19 cellular contexts compared by ENCODE assay signal in genomic region chr11:45692808-45693453, GRCh38. TPM values are rescaled to one million over a fixed set of nuclear protein-coding genes. Genes with fewer than 3 reads are reported as not detected.
"Had no signal": no experiment of that assay in that cellular context is flagged by ENCODE, and none has a peak within 500 bp of the region (broad histone marks: within the 10 kb centered on the region; RNA-seq: fewer than 3 reads in every experiment).

No MANE protein-coding gene starts in this region.

- H3K27ac ChIP-seq: lower lobe of right lung had no signal

- H3K36me3 Mint-ChIP-seq: activated CD4-positive, alpha-beta memory T cell treated with anti-CD3 and anti-CD28 coated beads for 36 hours; activated naive CD4-positive, alpha-beta T cell treated with anti-CD3 and anti-CD28 coated beads, Interleukin-2, amount 50 U/mL, for 24 hours; type B pancreatic cell had no signal

- H3K36me3 ChIP-seq: lower lobe of right lung had no signal

- FAIRE-seq: bronchial epithelial cell, endometrium, keratinocyte, TTC549 had no signal

- ATAC-seq: lower lobe of right lung had no signal

- H3K9me3 Mint-ChIP-seq: activated CD4-positive, alpha-beta memory T cell treated with anti-CD3 and anti-CD28 coated beads for 36 hours; activated naive CD4-positive, alpha-beta T cell treated with anti-CD3 and anti-CD28 coated beads, Interleukin-2, amount 50 U/mL, for 24 hours; activated T-cell treated with anti-CD3 and anti-CD28 coated beads, Interleukin-2, amount 50 U/mL, for 24 hours; nephron; type B pancreatic cell had no signal

- DNase-seq: activated CD4-positive, alpha-beta memory T cell treated with anti-CD3 and anti-CD28 coated beads for 36 hours; activated CD4-positive, alpha-beta T cell treated with anti-CD3 and anti-CD28 coated beads for 4 hours; activated T-cell treated with anti-CD3 and anti-CD28 coated beads, Interleukin-2, amount 50 U/mL, for 24 hours; cerebellar nuclear complex; cortex of kidney; erythroblast; foreskin melanocyte; hypothalamus; lower lobe of right lung; nucleus accumbens; posterior cingulate gyrus; stimulated activated naive CD4-positive, alpha-beta T cell treated with Interleukin-2 at 50 U/mL for 16 hours had no signal

- H3K9me3 ChIP-seq: lower lobe of right lung had no signal

- H3K27ac Mint-ChIP-seq: activated CD4-positive, alpha-beta memory T cell treated with anti-CD3 and anti-CD28 coated beads for 36 hours; activated naive CD4-positive, alpha-beta T cell treated with anti-CD3 and anti-CD28 coated beads, Interleukin-2, amount 50 U/mL, for 24 hours; activated T-cell treated with anti-CD3 and anti-CD28 coated beads, Interleukin-2, amount 50 U/mL, for 24 hours; nephron; type B pancreatic cell had no signal

- H3K4me3 ChIP-seq: lower lobe of right lung had no signal

- H3K4me3 Mint-ChIP-seq: activated CD4-positive, alpha-beta memory T cell treated with anti-CD3 and anti-CD28 coated beads for 36 hours; activated naive CD4-positive, alpha-beta T cell treated with anti-CD3 and anti-CD28 coated beads, Interleukin-2, amount 50 U/mL, for 24 hours; activated T-cell treated with anti-CD3 and anti-CD28 coated beads, Interleukin-2, amount 50 U/mL, for 24 hours; nephron; type B pancreatic cell had no signal

- H3K4me1 Mint-ChIP-seq: activated naive CD4-positive, alpha-beta T cell treated with anti-CD3 and anti-CD28 coated beads, Interleukin-2, amount 50 U/mL, for 24 hours had no signal

- H3K4me1 ChIP-seq: lower lobe of right lung had no signal

RNA-seq across cellular contexts. Expression of gene CHST1, which starts 27.5 kb away (rescaled TPM):
- polyA plus RNA-seq: keratinocyte had no signal
